17 cellular contexts compared by ENCODE assay signal in the genomic region with DNA sequence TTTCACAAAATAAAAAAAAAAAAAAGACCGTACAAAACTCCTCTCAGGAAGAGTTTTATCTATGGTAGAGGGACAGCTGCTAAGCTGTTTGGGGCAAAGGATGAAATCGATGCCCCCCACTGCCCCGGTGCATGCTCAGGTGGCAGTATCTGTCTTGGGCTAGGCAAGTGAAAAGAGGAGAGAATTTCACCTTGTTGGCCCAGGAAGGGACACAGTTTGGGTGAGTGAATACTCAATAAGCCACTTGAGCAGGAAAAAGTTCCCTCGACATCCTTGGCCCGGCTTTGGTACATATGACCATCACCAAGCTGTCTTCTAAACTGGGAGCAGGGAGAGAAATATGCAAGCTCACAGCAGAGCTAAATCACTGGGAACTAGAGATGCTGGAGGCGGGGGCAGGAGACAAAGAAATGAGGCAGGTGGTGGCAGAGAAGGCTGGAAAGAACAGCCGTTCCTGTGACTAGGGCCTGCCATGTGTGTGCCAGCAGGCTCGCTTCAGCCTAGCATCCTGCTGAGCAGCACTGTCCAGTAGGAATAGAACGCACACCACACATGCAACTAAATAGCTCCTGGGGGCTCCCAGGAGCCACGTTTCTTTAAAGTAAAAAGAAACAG. TPM values are rescaled to one million over a fixed set of nuclear protein-coding genes. Genes with fewer than 3 reads are reported as not detected.
DNase-seq lines count a peak whose midpoint lies in the region; ATAC-seq and TF ChIP-seq lines count a peak whose summit lies in the region.
"Had no signal": no experiment of that assay in that cellular context is flagged by ENCODE, and none has a peak within 500 bp of the region (broad histone marks: within the 10 kb centered on the region; RNA-seq: fewer than 3 reads in every experiment).

No MANE protein-coding gene starts in this region.

- peak overlapping the region; percentile 76 for H3K27ac Mint-ChIP-seq in activated CD4-positive, alpha-beta T cell treated with anti-CD3 and anti-CD28 coated beads, Interleukin-2, amount 10 ng/mL, durations not matched to agents 7 days and 5 days
- H3K27ac Mint-ChIP-seq in stimulated activated effector memory CD8-positive, alpha-beta T cell treated with anti-CD3 and anti-CD28 coated beads, Interleukin-12 subunit alpha, Interleukin-12 subunit beta, amount 100 ng/mL, for 72 hours, result peak overlapping the region; percentile 91
- H3K27ac Mint-ChIP-seq in progenitor cell of endocrine pancreas, result no peak overlapping the region

- H3K4me1 Mint-ChIP-seq in activated CD4-positive, alpha-beta T cell treated with anti-CD3 and anti-CD28 coated beads, Interleukin-2, amount 10 ng/mL, durations not matched to agents 7 days and 5 days, result peaks cover 54% of the 10 kb centered on the region
- peaks cover 38% of the 10 kb centered on the region for H3K4me1 Mint-ChIP-seq in stimulated activated effector memory CD8-positive, alpha-beta T cell treated with anti-CD3 and anti-CD28 coated beads, Interleukin-12 subunit alpha, Interleukin-12 subunit beta, amount 100 ng/mL, for 72 hours
- peaks cover 25% of the 10 kb centered on the region for H3K4me1 Mint-ChIP-seq in progenitor cell of endocrine pancreas (ENCODE audit: low read depth)

- POLR2A ChIA-PET in activated CD4-positive, alpha-beta T cell treated with anti-CD3 and anti-CD28 coated beads, Interleukin-2, amount 10 ng/mL, durations not matched to agents 7 days and 5 days (lab: Charles Lee), result interaction anchor here (3.4 kb wide), 1 partner anchor 10 kb away, joined by 86 read pairs; the partner anchor contains the start of gene EIF1

- H3K36me3 Mint-ChIP-seq in activated CD4-positive, alpha-beta T cell treated with anti-CD3 and anti-CD28 coated beads, Interleukin-2, amount 10 ng/mL, durations not matched to agents 7 days and 5 days (ENCODE audit: low read depth), result peaks cover 7% of the 10 kb centered on the region
- peaks cover 10% of the 10 kb centered on the region for H3K36me3 Mint-ChIP-seq in stimulated activated effector memory CD8-positive, alpha-beta T cell treated with anti-CD3 and anti-CD28 coated beads, Interleukin-12 subunit alpha, Interleukin-12 subunit beta, amount 100 ng/mL, for 72 hours
- H3K36me3 Mint-ChIP-seq in progenitor cell of endocrine pancreas (ENCODE audit: insufficient read depth), result no peaks in the 10 kb centered on the region

- peaks cover 5% of the 10 kb centered on the region for H3K9me3 Mint-ChIP-seq in activated CD4-positive, alpha-beta T cell treated with anti-CD3 and anti-CD28 coated beads, Interleukin-2, amount 10 ng/mL, durations not matched to agents 7 days and 5 days
- H3K9me3 Mint-ChIP-seq in stimulated activated effector memory CD8-positive, alpha-beta T cell treated with anti-CD3 and anti-CD28 coated beads, Interleukin-12 subunit alpha, Interleukin-12 subunit beta, amount 100 ng/mL, for 72 hours, result no peaks in the 10 kb centered on the region
- peaks cover 3% of the 10 kb centered on the region for H3K9me3 Mint-ChIP-seq in progenitor cell of endocrine pancreas (ENCODE audit: low read depth)

- CTCF ChIA-PET in activated CD4-positive, alpha-beta T cell treated with anti-CD3 and anti-CD28 coated beads, Interleukin-2, amount 10 ng/mL, durations not matched to agents 7 days and 5 days (lab: Charles Lee), result interaction anchor here (0.6 to 10.7 kb wide), 4 partner anchors 9 to 685 kb away, joined by 4 to 137 read pairs (median 30); partner anchors contain the start of gene EIF1

- DNase-seq in activated CD4-positive, alpha-beta T cell treated with anti-CD3 and anti-CD28 coated beads, Interleukin-2, amount 10 ng/mL, durations not matched to agents 7 days and 5 days, result no peak
- no peak for DNase-seq in activated CD4-positive, alpha-beta T cell treated with anti-CD3 and anti-CD28 coated beads for 1 hour
- DNase-seq in NCI-H510A (lab: John Stamatoyannopoulos, UW) (peak; percentile 32), cerebellum (ENCODE audit: low spot score) (peak; percentile 90), COLO668 (lab: John Stamatoyannopoulos, UW; ENCODE audit: unreplicated experiment) (no peak), kidney tubule cell (ENCODE audit: low spot score) (no peak), progenitor cell of endocrine pancreas (ENCODE audit: low spot score, unreplicated experiment) (no peak)
- DNase-seq in stimulated activated effector memory CD8-positive, alpha-beta T cell treated with anti-CD3 and anti-CD28 coated beads, Interleukin-12 subunit alpha, Interleukin-12 subunit beta, amount 100 ng/mL, for 72 hours (ENCODE audit: low spot score in 2 of 2), result no peak
- DNase-seq: ACHN; activated CD4-positive, alpha-beta T cell treated with anti-CD3 and anti-CD28 coated beads, Interleukin-2, amount 50 U/mL, for 1 hour; mammary epithelial cell; NCI-H446 treated with DMSO at 0.1 percent for 48 hours had no signal

- no peak for TF ChIP-seq CTCF in progenitor cell of endocrine pancreas (IDR thresholded peaks at IDR 0.05; ENCODE audit: unreplicated experiment)

- H3K27me3 Mint-ChIP-seq in activated CD4-positive, alpha-beta T cell treated with anti-CD3 and anti-CD28 coated beads, Interleukin-2, amount 10 ng/mL, durations not matched to agents 7 days and 5 days, result no peaks in the 10 kb centered on the region
- no peaks in the 10 kb centered on the region for H3K27me3 Mint-ChIP-seq in progenitor cell of endocrine pancreas

- no peak for ATAC-seq in stimulated activated effector memory CD8-positive, alpha-beta T cell treated with anti-CD3 and anti-CD28 coated beads, Interleukin-12 subunit alpha, Interleukin-12 subunit beta, amount 100 ng/mL, for 72 hours
- ATAC-seq: HCT116 had no signal

- H3K4me3 Mint-ChIP-seq in activated CD4-positive, alpha-beta T cell treated with anti-CD3 and anti-CD28 coated beads, Interleukin-2, amount 10 ng/mL, durations not matched to agents 7 days and 5 days, result no peak overlapping the region
- no peak overlapping the region for H3K4me3 Mint-ChIP-seq in stimulated activated effector memory CD8-positive, alpha-beta T cell treated with anti-CD3 and anti-CD28 coated beads, Interleukin-12 subunit alpha, Interleukin-12 subunit beta, amount 100 ng/mL, for 72 hours
- no peak overlapping the region for H3K4me3 Mint-ChIP-seq in progenitor cell of endocrine pancreas (ENCODE audit: low read depth)

RNA-seq across cellular contexts. Expression of gene EIF1, which starts 8.2 kb away (rescaled TPM):
- 100 to 1,000 TPM; 605 to 645 TPM for total RNA-seq in activated CD4-positive, alpha-beta T cell treated with anti-CD3 and anti-CD28 coated beads, Interleukin-2, amount 10 ng/mL, durations not matched to agents 7 days and 5 days
- total RNA-seq in cerebellum (79.5 TPM), progenitor cell of endocrine pancreas (622 and 652 TPM in 2 replicates)

RNA-seq across cellular contexts. Expression of gene GAST, which starts 31.6 kb away (rescaled TPM):
- not detected for total RNA-seq in activated CD4-positive, alpha-beta T cell treated with anti-CD3 and anti-CD28 coated beads, Interleukin-2, amount 10 ng/mL, durations not matched to agents 7 days and 5 days
- total RNA-seq in cerebellum, result not detected
- 28.1 and 32.0 TPM in 2 replicates for total RNA-seq in progenitor cell of endocrine pancreas
- total RNA-seq: bronchial epithelial cell, frontal cortex, osteoblast, temporal lobe had no signal

RNA-seq across cellular contexts. Expression of gene HAP1, which starts 53.9 kb away (rescaled TPM):
- total RNA-seq in activated CD4-positive, alpha-beta T cell treated with anti-CD3 and anti-CD28 coated beads, Interleukin-2, amount 10 ng/mL, durations not matched to agents 7 days and 5 days, result under 1 TPM; 0.25 to 0.31 TPM
- total RNA-seq in cerebellum, result 1.5 TPM
- total RNA-seq in progenitor cell of endocrine pancreas, result 13.7 and 14.9 TPM in 2 replicates

RNA-seq across cellular contexts. Expression of gene KRT17, which starts 56.2 kb away (rescaled TPM):
- under 1 TPM in 1 of 2 experiments, not detected in 1; 0.25 TPM for total RNA-seq in activated CD4-positive, alpha-beta T cell treated with anti-CD3 and anti-CD28 coated beads, Interleukin-2, amount 10 ng/mL, durations not matched to agents 7 days and 5 days
- total RNA-seq in cerebellum (0.27 TPM), progenitor cell of endocrine pancreas (0.22 and 0.46 TPM in 2 replicates)

Comparison
In these comparisons a context has a peak if more than half of its experiments do, and no peak if none do; other contexts are left out.
1. DNase-seq: peak in NCI-H510A (single experiment) and cerebellum (single experiment); none in activated CD4-positive, alpha-beta T cell treated with anti-CD3 and anti-CD28 coated beads, Interleukin-2, amount 10 ng/mL, durations not matched to agents 7 days and 5 days (single experiment), activated CD4-positive, alpha-beta T cell treated with anti-CD3 and anti-CD28 coated beads for 1 hour (single experiment), stimulated activated effector memory CD8-positive, alpha-beta T cell treated with anti-CD3 and anti-CD28 coated beads, Interleukin-12 subunit alpha, Interleukin-12 subunit beta, amount 100 ng/mL, for 72 hours (0 of 2), COLO668 (single experiment), kidney tubule cell (single experiment) and progenitor cell of endocrine pancreas (single experiment).
2. RNA of gene GAST, which starts 31.6 kb away (total RNA-seq): 28.1 to 32.0 TPM in progenitor cell of endocrine pancreas; not detected in activated CD4-positive, alpha-beta T cell treated with anti-CD3 and anti-CD28 coated beads, Interleukin-2, amount 10 ng/mL, durations not matched to agents 7 days and 5 days and not detected in cerebellum (single experiment); every median in the first group is over 10 times any median in the second.